1 cellular context compared by ENCODE assay signal in the genomic region with DNA sequence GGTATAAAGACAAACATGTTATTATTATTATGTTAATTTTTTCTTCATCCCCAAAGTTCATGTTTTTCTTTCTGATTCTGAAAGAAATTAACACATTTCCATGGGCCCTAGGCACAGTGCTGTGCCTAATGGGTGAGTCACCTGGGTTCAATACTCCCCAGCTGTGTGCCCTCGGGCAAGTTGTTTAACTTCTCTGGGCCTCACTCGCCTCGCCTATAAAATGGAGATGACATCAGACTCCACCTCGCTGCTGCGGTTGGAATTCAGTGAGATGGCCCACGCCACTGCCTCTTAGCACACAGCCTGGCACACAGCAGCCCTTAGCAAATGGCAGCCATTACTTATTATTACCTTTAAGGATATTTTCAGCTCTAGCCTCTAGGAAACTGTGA.
TF ChIP-seq lines count a peak whose summit lies in the region.

No MANE protein-coding gene starts in this region.

TF ChIP-seq in GM12878, 131 proteins besides CTCF, POLR2A, EP300 and RAD21 (continued from another document):
- TF ChIP-seq, protein P1, sequence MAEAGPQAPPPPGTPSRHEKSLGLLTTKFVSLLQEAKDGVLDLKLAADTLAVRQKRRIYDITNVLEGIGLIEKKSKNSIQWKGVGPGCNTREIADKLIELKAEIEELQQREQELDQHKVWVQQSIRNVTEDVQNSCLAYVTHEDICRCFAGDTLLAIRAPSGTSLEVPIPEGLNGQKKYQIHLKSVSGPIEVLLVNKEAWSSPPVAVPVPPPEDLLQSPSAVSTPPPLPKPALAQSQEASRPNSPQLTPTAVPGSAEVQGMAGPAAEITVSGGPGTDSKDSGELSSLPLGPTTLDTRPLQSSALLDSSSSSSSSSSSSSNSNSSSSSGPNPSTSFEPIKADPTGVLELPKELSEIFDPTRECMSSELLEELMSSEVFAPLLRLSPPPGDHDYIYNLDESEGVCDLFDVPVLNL (IDR thresholded peaks at IDR 0.05; ENCODE audit: low read depth, low read length) = no peak
- TF ChIP-seq PRDM15 (CRISPR knock-in tag; IDR thresholded peaks at IDR 0.05) = no peak
- no peak for TF ChIP-seq ZNF24 (IDR thresholded peaks at IDR 0.05)
- no peak for TF ChIP-seq NR2F1 (conservative IDR thresholded peaks at IDR 0.05)
- TF ChIP-seq, protein P2, sequence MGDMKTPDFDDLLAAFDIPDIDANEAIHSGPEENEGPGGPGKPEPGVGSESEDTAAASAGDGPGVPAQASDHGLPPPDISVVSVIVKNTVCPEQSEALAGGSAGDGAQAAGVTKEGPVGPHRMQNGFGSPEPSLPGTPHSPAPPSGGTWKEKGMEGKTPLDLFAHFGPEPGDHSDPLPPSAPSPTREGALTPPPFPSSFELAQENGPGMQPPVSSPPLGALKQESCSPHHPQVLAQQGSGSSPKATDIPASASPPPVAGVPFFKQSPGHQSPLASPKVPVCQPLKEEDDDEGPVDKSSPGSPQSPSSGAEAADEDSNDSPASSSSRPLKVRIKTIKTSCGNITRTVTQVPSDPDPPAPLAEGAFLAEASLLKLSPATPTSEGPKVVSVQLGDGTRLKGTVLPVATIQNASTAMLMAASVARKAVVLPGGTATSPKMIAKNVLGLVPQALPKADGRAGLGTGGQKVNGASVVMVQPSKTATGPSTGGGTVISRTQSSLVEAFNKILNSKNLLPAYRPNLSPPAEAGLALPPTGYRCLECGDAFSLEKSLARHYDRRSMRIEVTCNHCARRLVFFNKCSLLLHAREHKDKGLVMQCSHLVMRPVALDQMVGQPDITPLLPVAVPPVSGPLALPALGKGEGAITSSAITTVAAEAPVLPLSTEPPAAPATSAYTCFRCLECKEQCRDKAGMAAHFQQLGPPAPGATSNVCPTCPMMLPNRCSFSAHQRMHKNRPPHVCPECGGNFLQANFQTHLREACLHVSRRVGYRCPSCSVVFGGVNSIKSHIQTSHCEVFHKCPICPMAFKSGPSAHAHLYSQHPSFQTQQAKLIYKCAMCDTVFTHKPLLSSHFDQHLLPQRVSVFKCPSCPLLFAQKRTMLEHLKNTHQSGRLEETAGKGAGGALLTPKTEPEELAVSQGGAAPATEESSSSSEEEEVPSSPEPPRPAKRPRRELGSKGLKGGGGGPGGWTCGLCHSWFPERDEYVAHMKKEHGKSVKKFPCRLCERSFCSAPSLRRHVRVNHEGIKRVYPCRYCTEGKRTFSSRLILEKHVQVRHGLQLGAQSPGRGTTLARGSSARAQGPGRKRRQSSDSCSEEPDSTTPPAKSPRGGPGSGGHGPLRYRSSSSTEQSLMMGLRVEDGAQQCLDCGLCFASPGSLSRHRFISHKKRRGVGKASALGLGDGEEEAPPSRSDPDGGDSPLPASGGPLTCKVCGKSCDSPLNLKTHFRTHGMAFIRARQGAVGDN (IDR thresholded peaks at IDR 0.05) = no peak
- TF ChIP-seq RCOR1 (conservative IDR thresholded peaks at IDR 0.05; ENCODE audit: low read depth, low read length) = no peak
